Comparison of ENCODE assay signal across 12 cellular contexts in the genomic region with DNA sequence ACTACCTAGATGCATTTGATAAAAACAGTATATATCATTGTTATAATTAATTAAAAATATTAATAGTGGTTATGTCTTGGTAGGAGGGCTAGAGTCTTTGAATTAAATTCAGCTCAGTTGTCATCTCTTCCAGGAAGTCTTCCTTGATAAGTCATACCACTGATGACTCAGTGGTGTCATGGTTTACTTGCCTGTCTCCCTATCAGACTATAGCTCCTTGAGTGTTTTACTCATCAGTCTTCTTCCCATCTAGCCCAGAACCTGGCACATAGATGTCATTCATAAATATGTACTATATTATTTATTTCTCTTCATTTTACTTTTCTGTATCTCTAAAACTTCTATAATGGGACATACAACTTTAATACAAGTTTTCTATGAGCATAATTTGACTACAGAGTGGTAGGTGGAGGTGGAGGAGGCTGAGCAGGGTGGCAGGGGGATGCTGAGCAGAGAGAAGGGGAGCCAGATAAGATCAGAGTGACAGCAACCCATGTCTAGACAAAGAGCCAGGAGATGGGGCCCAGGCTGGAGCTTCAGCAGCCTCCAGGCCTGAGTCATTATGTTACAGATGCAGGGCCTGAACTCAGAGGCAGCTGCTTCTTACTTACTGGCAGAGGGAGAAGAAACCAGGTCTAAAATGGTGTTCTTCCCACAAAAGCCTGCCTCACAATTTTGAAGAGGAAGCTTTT.
A peak's percentile ranks its signal among the peaks of the same experiment; 100 is the strongest.
DNase-seq lines count a peak whose midpoint lies in the region; ATAC-seq and TF ChIP-seq lines count a peak whose summit lies in the region.
"Had no signal": no experiment of that assay in that cellular context is flagged by ENCODE, and none has a peak within 500 bp of the region (broad histone marks: within the 10 kb centered on the region; RNA-seq: fewer than 3 reads in every experiment).

No MANE protein-coding gene starts in this region.

- no peaks in the 10 kb centered on the region for H3K9me3 Mint-ChIP-seq in activated T-helper 1 cell treated with anti-CD3 and anti-CD28 coated beads, Interleukin-12 subunit alpha, Interleukin-12 subunit beta, Interleukin-2, Interleukin-4 antibody, amounts not matched to agents 30 ng/mL and 10 ng/mL and 1 ng/mL, durations not matched to agents 14 hours and 24 hours and 36 hours
- no peaks in the 10 kb centered on the region for H3K9me3 Mint-ChIP-seq in neural progenitor cell

- H3K4me3 ChIP-seq in neural progenitor cell, result no peak overlapping the region
- H3K4me3 ChIP-seq: esophagus squamous epithelium, SK-N-MC, skin epidermis, testis had no signal

- H3K36me3 ChIP-seq in neural progenitor cell, result no peaks in the 10 kb centered on the region

- H3K4me3 Mint-ChIP-seq in activated T-helper 1 cell treated with anti-CD3 and anti-CD28 coated beads, Interleukin-12 subunit alpha, Interleukin-12 subunit beta, Interleukin-2, Interleukin-4 antibody, amounts not matched to agents 30 ng/mL and 10 ng/mL and 1 ng/mL, durations not matched to agents 14 hours and 24 hours and 36 hours, result no peak overlapping the region
- H3K4me3 Mint-ChIP-seq in neural progenitor cell, result no peak overlapping the region

- no peaks in the 10 kb centered on the region for H3F3A ChIP-seq in neural progenitor cell (ENCODE audit: low read depth)

- peak; percentile 89 for ATAC-seq in stimulated activated naive CD8-positive, alpha-beta T cell treated with anti-CD3 and anti-CD28 coated beads, Interleukin-15, Interleukin-2, amounts not matched to agents 100 U/mL and 50 U/mL, for 24 hours
- ATAC-seq in HG02678 (IDR thresholded peaks at IDR 0.05; ENCODE audit: unreplicated experiment), result no peak
- no peak for ATAC-seq in GM21360 (IDR thresholded peaks at IDR 0.05; ENCODE audit: unreplicated experiment)

- H3K9me3 ChIP-seq in neural progenitor cell (ENCODE audit: low read depth), result no peaks in the 10 kb centered on the region
- H3K9me3 ChIP-seq: esophagus squamous epithelium, testis had no signal

- no peak overlapping the region for H3K27ac ChIP-seq in neural progenitor cell
- H3K27ac ChIP-seq: esophagus squamous epithelium, SK-N-MC, testis had no signal

- no peaks in the 10 kb centered on the region for H3K27me3 Mint-ChIP-seq in activated T-helper 1 cell treated with anti-CD3 and anti-CD28 coated beads, Interleukin-12 subunit alpha, Interleukin-12 subunit beta, Interleukin-2, Interleukin-4 antibody, amounts not matched to agents 30 ng/mL and 10 ng/mL and 1 ng/mL, durations not matched to agents 14 hours and 24 hours and 36 hours (ENCODE audit: insufficient read depth)
- peaks cover 2% of the 10 kb centered on the region for H3K27me3 Mint-ChIP-seq in neural progenitor cell (ENCODE audit: insufficient read depth, low read depth)

- peak overlapping the region; percentile 91 for H3K27ac Mint-ChIP-seq in activated T-helper 1 cell treated with anti-CD3 and anti-CD28 coated beads, Interleukin-12 subunit alpha, Interleukin-12 subunit beta, Interleukin-2, Interleukin-4 antibody, amounts not matched to agents 30 ng/mL and 10 ng/mL and 1 ng/mL, durations not matched to agents 14 hours and 24 hours and 36 hours
- no peak overlapping the region for H3K27ac Mint-ChIP-seq in neural progenitor cell

- H3K36me3 Mint-ChIP-seq in activated T-helper 1 cell treated with anti-CD3 and anti-CD28 coated beads, Interleukin-12 subunit alpha, Interleukin-12 subunit beta, Interleukin-2, Interleukin-4 antibody, amounts not matched to agents 30 ng/mL and 10 ng/mL and 1 ng/mL, durations not matched to agents 14 hours and 24 hours and 36 hours (ENCODE audit: low read depth), result peaks cover 13% of the 10 kb centered on the region
- H3K36me3 Mint-ChIP-seq in neural progenitor cell, result peaks cover 5% of the 10 kb centered on the region

- intact Hi-C loops in activated T-helper 1 cell treated with anti-CD3 and anti-CD28 coated beads, Interleukin-12 subunit alpha, Interleukin-12 subunit beta, Interleukin-2, Interleukin-4 antibody, amounts not matched to agents 30 ng/mL and 10 ng/mL and 1 ng/mL, durations not matched to agents 14 hours and 24 hours and 36 hours (cut with micrococcal nuclease), result loop anchor here (1.0 to 2.0 kb wide), 3 partner anchors 27 to 104 kb away; no protein-coding TSS in a partner anchor

- peak; percentile 8 for DNase-seq in activated naive CD4-positive, alpha-beta T cell treated with Interleukin-2 at 50 U/mL for 16 hours
- DNase-seq in activated naive CD4-positive, alpha-beta T cell (lab: John Stamatoyannopoulos, UW), result no peak
- DNase-seq in activated T-helper 1 cell treated with anti-CD3 and anti-CD28 coated beads, Interleukin-12 subunit alpha, Interleukin-12 subunit beta, Interleukin-2, Interleukin-4 antibody, amounts not matched to agents 30 ng/mL and 10 ng/mL and 1 ng/mL, durations not matched to agents 14 hours and 24 hours and 36 hours (ENCODE audit: low spot score), result no peak
- DNase-seq in hepatic stellate cell (ENCODE audit: low spot score), result peak; percentile 27
- DNase-seq in stimulated activated naive CD8-positive, alpha-beta T cell treated with anti-CD3 and anti-CD28 coated beads, Interleukin-15, Interleukin-2, amounts not matched to agents 100 U/mL and 50 U/mL, for 24 hours, result peak; percentile 26
- no peak for DNase-seq in neural progenitor cell (ENCODE audit: low spot score)
- DNase-seq: esophagus squamous epithelium, testis had no signal

- no peaks in the 10 kb centered on the region for H3K27me3 ChIP-seq in neural progenitor cell
- H3K27me3 ChIP-seq: esophagus squamous epithelium, testis had no signal

- H3K4me1 Mint-ChIP-seq in activated T-helper 1 cell treated with anti-CD3 and anti-CD28 coated beads, Interleukin-12 subunit alpha, Interleukin-12 subunit beta, Interleukin-2, Interleukin-4 antibody, amounts not matched to agents 30 ng/mL and 10 ng/mL and 1 ng/mL, durations not matched to agents 14 hours and 24 hours and 36 hours (ENCODE audit: low read depth), result peaks cover 39% of the 10 kb centered on the region
- H3K4me1 Mint-ChIP-seq in neural progenitor cell, result peaks cover 9% of the 10 kb centered on the region

- H3K4me2 ChIP-seq in neural progenitor cell, result no peak overlapping the region

- no peaks in the 10 kb centered on the region for H4K20me1 ChIP-seq in neural progenitor cell (ENCODE audit: low read depth)

- TF ChIP-seq CTCF in neural progenitor cell (IDR thresholded peaks at IDR 0.05), result no peak

- peaks cover 9% of the 10 kb centered on the region for H3K4me1 ChIP-seq in neural progenitor cell
- H3K4me1 ChIP-seq: testis had no signal

- H3K9ac ChIP-seq in neural progenitor cell, result no peak overlapping the region

- no peak overlapping the region for H2AFZ ChIP-seq in neural progenitor cell (replicated peaks)

- no peaks in the 10 kb centered on the region for H3K79me2 ChIP-seq in neural progenitor cell (ENCODE audit: low read depth)

Comparison
In these comparisons a context has a peak if more than half of its experiments do, and no peak if none do; other contexts are left out.
1. DNase-seq: peak in activated naive CD4-positive, alpha-beta T cell treated with Interleukin-2 at 50 U/mL for 16 hours (single experiment), hepatic stellate cell (single experiment) and stimulated activated naive CD8-positive, alpha-beta T cell treated with anti-CD3 and anti-CD28 coated beads, Interleukin-15, Interleukin-2, amounts not matched to agents 100 U/mL and 50 U/mL, for 24 hours (single experiment); none in activated naive CD4-positive, alpha-beta T cell (0 of 4), activated T-helper 1 cell treated with anti-CD3 and anti-CD28 coated beads, Interleukin-12 subunit alpha, Interleukin-12 subunit beta, Interleukin-2, Interleukin-4 antibody, amounts not matched to agents 30 ng/mL and 10 ng/mL and 1 ng/mL, durations not matched to agents 14 hours and 24 hours and 36 hours (single experiment) and neural progenitor cell (single experiment).